1 cellular context compared by ENCODE assay signal in the genomic region with DNA sequence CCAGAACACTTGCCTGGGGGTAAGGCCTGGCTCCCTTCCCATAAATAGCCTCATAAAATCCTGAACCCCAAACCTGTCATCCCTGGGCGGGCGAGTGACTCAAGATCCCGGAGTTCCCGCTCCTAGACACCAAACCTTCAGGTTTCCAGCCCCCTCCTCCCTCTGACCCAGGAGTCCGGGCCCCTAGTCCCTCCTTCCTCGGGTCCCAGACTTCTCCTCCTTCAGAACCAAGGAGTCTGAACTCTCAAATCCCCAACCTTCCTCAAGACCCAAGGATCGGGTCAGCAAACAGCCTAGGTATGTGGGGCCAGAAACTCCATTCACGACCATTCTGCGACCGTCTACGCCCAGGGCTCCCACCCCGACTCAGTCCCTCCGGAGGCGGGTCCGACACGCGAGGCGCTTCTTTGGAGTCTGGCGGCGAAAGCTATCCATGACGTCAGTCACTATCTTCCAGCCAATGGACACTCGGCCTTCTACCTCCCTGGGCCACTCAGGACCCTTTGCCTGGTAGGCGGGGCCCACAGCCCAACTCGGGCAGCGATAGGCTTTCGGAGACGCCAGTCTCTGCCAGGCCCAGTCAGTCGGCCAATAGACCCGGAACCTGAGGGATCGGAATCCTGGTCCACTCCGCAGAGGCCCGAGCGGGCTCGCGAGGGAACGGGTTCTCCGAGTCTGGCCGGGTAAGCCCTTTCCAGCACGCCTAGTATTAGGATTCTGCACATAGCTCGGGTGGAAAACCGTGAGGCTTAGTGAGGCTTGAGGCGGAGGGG.
TF ChIP-seq lines count a peak whose summit lies in the region.

No MANE protein-coding gene starts in this region.

TF ChIP-seq in HEK293, 187 proteins besides CTCF, POLR2A, EP300 and RAD21 (continued from another document and continues in another):
- TF ChIP-seq ZBTB10 (tag by site-specific recombination; IDR thresholded peaks at IDR 0.05) = peak; percentile 81; the same call in 1 of the 2 replicates
- peak; percentile 91 for TF ChIP-seq SP7 (tag by site-specific recombination; IDR thresholded peaks at IDR 0.05)
- 0 out of 2 replicates have a peak, but pooled peaks have one; percentile 21 for TF ChIP-seq ZNF623 (tag by site-specific recombination; IDR thresholded peaks at IDR 0.05)
- TF ChIP-seq ZNF610 (tag by site-specific recombination; IDR thresholded peaks at IDR 0.05; ENCODE audit: borderline replicate concordance) = peak; percentile 59; the same call in 1 of the 2 replicates
- peak; percentile 41 for TF ChIP-seq ZBTB26 (tag by site-specific recombination; optimal IDR thresholded peaks at IDR 0.05)
- peak; percentile 57; the same call in 1 of the 2 replicates for TF ChIP-seq KLF8 (tag by site-specific recombination; IDR thresholded peaks at IDR 0.05)
- TF ChIP-seq ZFP69B (tag by site-specific recombination; IDR thresholded peaks at IDR 0.05) = peak; percentile 66
- TF ChIP-seq ZNF391 (tag by site-specific recombination; IDR thresholded peaks at IDR 0.05; ENCODE audit: borderline replicate concordance, low read depth) = peak; percentile 87; the same call in 1 of the 2 replicates
- no peak for TF ChIP-seq ZNF791 (tag by site-specific recombination; IDR thresholded peaks at IDR 0.05)
- TF ChIP-seq, protein P1, sequence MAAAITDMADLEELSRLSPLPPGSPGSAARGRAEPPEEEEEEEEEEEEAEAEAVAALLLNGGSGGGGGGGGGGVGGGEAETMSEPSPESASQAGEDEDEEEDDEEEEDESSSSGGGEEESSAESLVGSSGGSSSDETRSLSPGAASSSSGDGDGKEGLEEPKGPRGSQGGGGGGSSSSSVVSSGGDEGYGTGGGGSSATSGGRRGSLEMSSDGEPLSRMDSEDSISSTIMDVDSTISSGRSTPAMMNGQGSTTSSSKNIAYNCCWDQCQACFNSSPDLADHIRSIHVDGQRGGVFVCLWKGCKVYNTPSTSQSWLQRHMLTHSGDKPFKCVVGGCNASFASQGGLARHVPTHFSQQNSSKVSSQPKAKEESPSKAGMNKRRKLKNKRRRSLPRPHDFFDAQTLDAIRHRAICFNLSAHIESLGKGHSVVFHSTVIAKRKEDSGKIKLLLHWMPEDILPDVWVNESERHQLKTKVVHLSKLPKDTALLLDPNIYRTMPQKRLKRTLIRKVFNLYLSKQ (tag by site-specific recombination; IDR thresholded peaks at IDR 0.05; ENCODE audit: borderline replicate concordance) = no peak
- TF ChIP-seq MZF1 (tag by site-specific recombination; IDR thresholded peaks at IDR 0.05; ENCODE audit: borderline replicate concordance) = 0 out of 2 replicates have a peak, but pooled peaks have one; percentile 25
- peak; percentile 86 for TF ChIP-seq ZNF24 (tag by site-specific recombination; IDR thresholded peaks at IDR 0.05)
- 0 out of 2 replicates have a peak, but pooled peaks have one; percentile 37 for TF ChIP-seq REPIN1 (tag by site-specific recombination; IDR thresholded peaks at IDR 0.05; ENCODE audit: low read depth)
- peak; percentile 57 for TF ChIP-seq ZNF660 (tag by site-specific recombination; IDR thresholded peaks at IDR 0.05)
- TF ChIP-seq KLF9 (tag by site-specific recombination; IDR thresholded peaks at IDR 0.05; ENCODE audit: low read depth) = peak; percentile 61; the same call in 1 of the 2 replicates
- peak; percentile 91; the same call in 1 of the 2 replicates for TF ChIP-seq ZBTB20 (tag by site-specific recombination; IDR thresholded peaks at IDR 0.05)
- TF ChIP-seq, protein P2, sequence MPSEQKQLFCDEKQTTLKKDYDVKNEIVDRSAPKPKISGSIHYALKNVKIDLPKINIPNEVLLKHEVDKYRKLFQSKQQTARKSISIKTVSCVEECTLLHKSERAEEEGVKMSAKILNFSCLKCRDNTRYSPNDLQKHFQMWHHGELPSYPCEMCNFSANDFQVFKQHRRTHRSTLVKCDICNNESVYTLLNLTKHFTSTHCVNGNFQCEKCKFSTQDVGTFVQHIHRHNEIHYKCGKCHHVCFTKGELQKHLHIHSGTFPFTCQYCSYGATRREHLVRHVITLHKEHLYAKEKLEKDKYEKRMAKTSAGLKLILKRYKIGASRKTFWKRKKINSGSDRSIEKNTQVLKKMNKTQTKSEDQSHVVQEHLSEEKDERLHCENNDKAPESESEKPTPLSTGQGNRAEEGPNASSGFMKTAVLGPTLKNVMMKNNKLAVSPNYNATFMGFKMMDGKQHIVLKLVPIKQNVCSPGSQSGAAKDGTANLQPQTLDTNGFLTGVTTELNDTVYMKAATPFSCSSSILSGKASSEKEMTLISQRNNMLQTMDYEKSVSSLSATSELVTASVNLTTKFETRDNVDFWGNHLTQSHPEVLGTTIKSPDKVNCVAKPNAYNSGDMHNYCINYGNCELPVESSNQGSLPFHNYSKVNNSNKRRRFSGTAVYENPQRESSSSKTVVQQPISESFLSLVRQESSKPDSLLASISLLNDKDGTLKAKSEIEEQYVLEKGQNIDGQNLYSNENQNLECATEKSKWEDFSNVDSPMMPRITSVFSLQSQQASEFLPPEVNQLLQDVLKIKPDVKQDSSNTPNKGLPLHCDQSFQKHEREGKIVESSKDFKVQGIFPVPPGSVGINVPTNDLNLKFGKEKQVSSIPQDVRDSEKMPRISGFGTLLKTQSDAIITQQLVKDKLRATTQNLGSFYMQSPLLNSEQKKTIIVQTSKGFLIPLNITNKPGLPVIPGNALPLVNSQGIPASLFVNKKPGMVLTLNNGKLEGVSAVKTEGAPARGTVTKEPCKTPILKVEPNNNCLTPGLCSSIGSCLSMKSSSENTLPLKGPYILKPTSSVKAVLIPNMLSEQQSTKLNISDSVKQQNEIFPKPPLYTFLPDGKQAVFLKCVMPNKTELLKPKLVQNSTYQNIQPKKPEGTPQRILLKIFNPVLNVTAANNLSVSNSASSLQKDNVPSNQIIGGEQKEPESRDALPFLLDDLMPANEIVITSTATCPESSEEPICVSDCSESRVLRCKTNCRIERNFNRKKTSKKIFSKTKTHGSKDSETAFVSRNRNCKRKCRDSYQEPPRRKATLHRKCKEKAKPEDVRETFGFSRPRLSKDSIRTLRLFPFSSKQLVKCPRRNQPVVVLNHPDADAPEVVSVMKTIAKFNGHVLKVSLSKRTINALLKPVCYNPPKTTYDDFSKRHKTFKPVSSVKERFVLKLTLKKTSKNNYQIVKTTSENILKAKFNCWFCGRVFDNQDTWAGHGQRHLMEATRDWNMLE (tag by site-specific recombination; conservative IDR thresholded peaks at IDR 0.05; ENCODE audit: low read depth) = peak; percentile 13; the same call in 1 of the 2 replicates
- TF ChIP-seq ZNF138 (tag by site-specific recombination; IDR thresholded peaks at IDR 0.05; ENCODE audit: borderline replicate concordance) = no peak
- no peak for TF ChIP-seq GLI2 (tag by site-specific recombination; IDR thresholded peaks at IDR 0.05; ENCODE audit: borderline replicate concordance, low read depth)
- no peak for TF ChIP-seq ZNF184 (tag by site-specific recombination; IDR thresholded peaks at IDR 0.05)
- peak; percentile 56 for TF ChIP-seq EGR2 (tag by site-specific recombination; IDR thresholded peaks at IDR 0.05; ENCODE audit: low read depth)
- TF ChIP-seq, protein P3, sequence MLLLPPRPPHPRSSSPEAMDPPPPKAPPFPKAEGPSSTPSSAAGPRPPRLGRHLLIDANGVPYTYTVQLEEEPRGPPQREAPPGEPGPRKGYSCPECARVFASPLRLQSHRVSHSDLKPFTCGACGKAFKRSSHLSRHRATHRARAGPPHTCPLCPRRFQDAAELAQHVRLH (tag by site-specific recombination; IDR thresholded peaks at IDR 0.05) = peak; percentile 63
- peak; percentile 67; the same call in 1 of the 2 replicates for TF ChIP-seq KLF7 (tag by site-specific recombination; IDR thresholded peaks at IDR 0.05; ENCODE audit: borderline replicate concordance)
- peak; percentile 56; the same call in 1 of the 2 replicates for TF ChIP-seq ZFP37 (tag by site-specific recombination; IDR thresholded peaks at IDR 0.05)
- peak; percentile 76 for TF ChIP-seq ZBTB7A (tag by site-specific recombination; IDR thresholded peaks at IDR 0.05; ENCODE audit: low read depth)
- TF ChIP-seq, protein P4, sequence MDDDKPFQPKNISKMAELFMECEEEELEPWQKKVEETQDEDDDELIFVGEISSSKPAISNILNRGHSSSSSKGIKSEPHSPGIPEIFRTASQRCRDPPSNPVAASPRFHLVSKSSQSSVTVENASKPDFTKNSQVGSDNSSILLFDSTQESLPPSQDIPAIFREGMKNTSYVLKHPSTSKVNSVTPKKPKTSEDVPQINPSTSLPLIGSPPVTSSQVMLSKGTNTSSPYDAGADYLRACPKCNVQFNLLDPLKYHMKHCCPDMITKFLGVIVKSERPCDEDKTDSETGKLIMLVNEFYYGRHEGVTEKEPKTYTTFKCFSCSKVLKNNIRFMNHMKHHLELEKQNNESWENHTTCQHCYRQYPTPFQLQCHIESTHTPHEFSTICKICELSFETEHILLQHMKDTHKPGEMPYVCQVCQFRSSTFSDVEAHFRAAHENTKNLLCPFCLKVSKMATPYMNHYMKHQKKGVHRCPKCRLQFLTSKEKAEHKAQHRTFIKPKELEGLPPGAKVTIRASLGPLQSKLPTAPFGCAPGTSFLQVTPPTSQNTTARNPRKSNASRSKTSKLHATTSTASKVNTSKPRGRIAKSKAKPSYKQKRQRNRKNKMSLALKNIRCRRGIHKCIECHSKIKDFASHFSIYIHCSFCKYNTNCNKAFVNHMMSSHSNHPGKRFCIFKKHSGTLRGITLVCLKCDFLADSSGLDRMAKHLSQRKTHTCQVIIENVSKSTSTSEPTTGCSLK (tag by site-specific recombination; IDR thresholded peaks at IDR 0.05) = no peak
- TF ChIP-seq GLIS1 (tag by site-specific recombination; IDR thresholded peaks at IDR 0.05) = peak; percentile 68
- TF ChIP-seq ZBTB17 (tag by site-specific recombination; IDR thresholded peaks at IDR 0.05) = peak; percentile 99; the same call in 1 of the 2 replicates
- peak; percentile 83; the same call in 1 of the 2 replicates for TF ChIP-seq BCL11A (tag by site-specific recombination; IDR thresholded peaks at IDR 0.05; ENCODE audit: low read depth)
- no peak for TF ChIP-seq ZNF571 (tag by site-specific recombination; IDR thresholded peaks at IDR 0.05)
- TF ChIP-seq BCL6B (tag by site-specific recombination; IDR thresholded peaks at IDR 0.05) = no peak
- TF ChIP-seq ZNF366 (tag by site-specific recombination; conservative IDR thresholded peaks at IDR 0.05) = no peak; the same call in 1 of the 2 replicates
- no peak for TF ChIP-seq ZNF621 (tag by site-specific recombination; IDR thresholded peaks at IDR 0.05)
- TF ChIP-seq, protein P5, sequence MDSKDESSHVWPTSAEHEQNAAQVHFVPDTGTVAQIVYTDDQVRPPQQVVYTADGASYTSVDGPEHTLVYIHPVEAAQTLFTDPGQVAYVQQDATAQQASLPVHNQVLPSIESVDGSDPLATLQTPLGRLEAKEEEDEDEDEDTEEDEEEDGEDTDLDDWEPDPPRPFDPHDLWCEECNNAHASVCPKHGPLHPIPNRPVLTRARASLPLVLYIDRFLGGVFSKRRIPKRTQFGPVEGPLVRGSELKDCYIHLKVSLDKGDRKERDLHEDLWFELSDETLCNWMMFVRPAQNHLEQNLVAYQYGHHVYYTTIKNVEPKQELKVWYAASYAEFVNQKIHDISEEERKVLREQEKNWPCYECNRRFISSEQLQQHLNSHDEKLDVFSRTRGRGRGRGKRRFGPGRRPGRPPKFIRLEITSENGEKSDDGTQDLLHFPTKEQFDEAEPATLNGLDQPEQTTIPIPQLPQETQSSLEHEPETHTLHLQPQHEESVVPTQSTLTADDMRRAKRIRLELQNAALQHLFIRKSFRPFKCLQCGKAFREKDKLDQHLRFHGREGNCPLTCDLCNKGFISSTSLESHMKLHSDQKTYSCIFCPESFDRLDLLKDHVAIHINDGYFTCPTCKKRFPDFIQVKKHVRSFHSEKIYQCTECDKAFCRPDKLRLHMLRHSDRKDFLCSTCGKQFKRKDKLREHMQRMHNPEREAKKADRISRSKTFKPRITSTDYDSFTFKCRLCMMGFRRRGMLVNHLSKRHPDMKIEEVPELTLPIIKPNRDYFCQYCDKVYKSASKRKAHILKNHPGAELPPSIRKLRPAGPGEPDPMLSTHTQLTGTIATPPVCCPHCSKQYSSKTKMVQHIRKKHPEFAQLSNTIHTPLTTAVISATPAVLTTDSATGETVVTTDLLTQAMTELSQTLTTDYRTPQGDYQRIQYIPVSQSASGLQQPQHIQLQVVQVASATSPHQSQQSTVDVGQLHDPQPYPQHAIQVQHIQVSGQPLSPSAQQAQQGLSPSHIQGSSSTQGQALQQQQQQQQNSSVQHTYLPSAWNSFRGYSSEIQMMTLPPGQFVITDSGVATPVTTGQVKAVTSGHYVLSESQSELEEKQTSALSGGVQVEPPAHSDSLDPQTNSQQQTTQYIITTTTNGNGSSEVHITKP (tag by site-specific recombination; IDR thresholded peaks at IDR 0.05) = peak; percentile 15
- TF ChIP-seq ZNF600 (tag by site-specific recombination; IDR thresholded peaks at IDR 0.05) = peak; percentile 77
- TF ChIP-seq ZNF302 (tag by site-specific recombination; IDR thresholded peaks at IDR 0.05; ENCODE audit: low read depth) = no peak
- no peak for TF ChIP-seq ZNF37A (tag by site-specific recombination; IDR thresholded peaks at IDR 0.05)
